ENCODE assay signal across 9 cellular contexts in genomic region chr2:167678158-167678557, GRCh38.
"Had no signal": no experiment of that assay in that cellular context is flagged by ENCODE, and none has a peak within 500 bp of the region (broad histone marks: within the 10 kb centered on the region; RNA-seq: fewer than 3 reads in every experiment).

No MANE protein-coding gene starts in this region.

- H3K4me2 ChIP-seq: KMS-11 had no signal

- H3K9ac ChIP-seq: GM23248, KMS-11 had no signal

- DNase-seq: GM23248, GOT3, H9, HCEC 1CT, IMR-90, KBM-7 had no signal

- H3K27ac ChIP-seq: GM23248, HL-60, KMS-11 had no signal

- H2AFZ ChIP-seq: GM23248 had no signal

- FAIRE-seq: H54 had no signal

- H3K4me3 ChIP-seq: GM23248 had no signal
